ENCODE assay signal across 18 cellular contexts in genomic region chr6:31528307-31528777, GRCh38. TPM values are rescaled to one million over a fixed set of nuclear protein-coding genes. Genes with fewer than 3 reads are reported as not detected.
DNase-seq lines count a peak whose midpoint lies in the region; ATAC-seq and TF ChIP-seq lines count a peak whose summit lies in the region.
"Had no signal": no experiment of that assay in that cellular context is flagged by ENCODE, and none has a peak within 500 bp of the region (broad histone marks: within the 10 kb centered on the region; RNA-seq: fewer than 3 reads in every experiment).

No MANE protein-coding gene starts in this region.

- no peaks in the 10 kb centered on the region for H3K23me2 ChIP-seq in H9 (ENCODE audit: insufficient read length, low read depth, low read length, poor library complexity, severe bottlenecking)

- H2BK20ac ChIP-seq in H9 (ENCODE audit: low read depth, low read length, poor library complexity, severe bottlenecking) = no peak overlapping the region

- H3K4me1 ChIP-seq in H9 (ENCODE audit: insufficient read depth, low read length) = no peaks in the 10 kb centered on the region; the same call in 1 of the 2 replicates
- peaks cover 7% of the 10 kb centered on the region for H3K4me1 ChIP-seq in upper lobe of right lung
- H3K4me1 ChIP-seq: gastroesophageal sphincter had no signal

- H3K79me2 ChIP-seq in H9 (ENCODE audit: insufficient read depth, low read length) = no peaks in the 10 kb centered on the region

- peak overlapping the region; percentile 22 for H3K27ac Mint-ChIP-seq in Calu3 (ENCODE audit: unreplicated experiment)
- peak overlapping the region; percentile 71 for H3K27ac Mint-ChIP-seq in HFFc6
- peak overlapping the region; percentile 54 for H3K27ac Mint-ChIP-seq in activated naive CD8-positive, alpha-beta T cell
- H3K27ac Mint-ChIP-seq in natural killer cell = peak overlapping the region; percentile 70 to 71
- H3K27ac Mint-ChIP-seq in H9 = peak overlapping the region in 1 of 3 experiments; percentile 52; a peak in 2 of 7 replicates

- no peaks in the 10 kb centered on the region for H3K27me3 Mint-ChIP-seq in Calu3 (ENCODE audit: unreplicated experiment)
- peaks cover 5% of the 10 kb centered on the region for H3K27me3 Mint-ChIP-seq in HFFc6 (ENCODE audit: insufficient read depth)
- H3K27me3 Mint-ChIP-seq in activated naive CD8-positive, alpha-beta T cell = no peaks in the 10 kb centered on the region
- no peaks in the 10 kb centered on the region for H3K27me3 Mint-ChIP-seq in natural killer cell (ENCODE audit: low read depth in 2 of 2)
- H3K27me3 Mint-ChIP-seq in H9 (ENCODE audit: low read depth) = peaks cover 2% of the 10 kb centered on the region

- H3K27me3 ChIP-seq in H9 (ENCODE audit: insufficient read depth, low read length) (no peaks in the 10 kb centered on the region), upper lobe of right lung (no peaks in the 10 kb centered on the region)
- H3K27me3 ChIP-seq: BE2C, gastroesophageal sphincter, pancreas, spleen had no signal

- no peak overlapping the region for H3K4me3 ChIP-seq in upper lobe of right lung
- H3K4me3 ChIP-seq: gastroesophageal sphincter, pancreas, spleen had no signal

- H2AFZ ChIP-seq in H9 (ENCODE audit: low read length) = no peak overlapping the region

- no peak overlapping the region for H4K8ac ChIP-seq in H9 (replicated peaks; ENCODE audit: insufficient read length, low read depth, low read length)

- H4K91ac ChIP-seq in H9 (ENCODE audit: insufficient read length, low read depth, low read length) = no peak overlapping the region

- CTCF ChIA-PET in Calu3 (lab: Charles Lee) = interaction anchor here (1.8 kb wide), 1 partner anchor 13 kb away, joined by 11 read pairs; the partner anchor contains the start of gene DDX39B

- no CpG with 5 or more reads among the region's 4 CpGs for WGBS in H9 (ENCODE audit: extremely low coverage, insufficient read length, low lambda C conversion rate)

- H3K18ac ChIP-seq in H9 (ENCODE audit: insufficient read length, low read depth, low read length) = no peak overlapping the region

- H3K4me1 Mint-ChIP-seq in Calu3 (ENCODE audit: low read depth, unreplicated experiment) (peaks cover 32% of the 10 kb centered on the region), HFFc6 (ENCODE audit: low read depth) (peaks cover 40% of the 10 kb centered on the region), natural killer cell (peaks cover 9 to 15% of the 10 kb centered on the region in 2 donors), H9 (peaks cover 23 to 32% of the 10 kb centered on the region in 2 experiments)
- H3K4me1 Mint-ChIP-seq in activated naive CD8-positive, alpha-beta T cell (ENCODE audit: low read depth) = peaks cover 12% of the 10 kb centered on the region

- no TSS peak for BruUV-seq in Calu3 (replicated peaks; lab: Mats Ljungman, UMichigan)

- H3K9me3 Mint-ChIP-seq in Calu3 (ENCODE audit: low read depth, unreplicated experiment) (no peaks in the 10 kb centered on the region), HFFc6 (no peaks in the 10 kb centered on the region), natural killer cell (no peaks in the 10 kb centered on the region), H9 (no peaks in the 10 kb centered on the region; a peak in 1 of 5 replicates)
- no peaks in the 10 kb centered on the region for H3K9me3 Mint-ChIP-seq in activated naive CD8-positive, alpha-beta T cell (ENCODE audit: low read depth)

- no peaks in the 10 kb centered on the region for H3K9me3 ChIP-seq in H9 (ENCODE audit: control insufficient read depth, low read depth, low read length)
- H3K9me3 ChIP-seq in upper lobe of right lung = no peaks in the 10 kb centered on the region
- H3K9me3 ChIP-seq: BE2C, gastroesophageal sphincter, pancreas, spleen had no signal

- no peak overlapping the region for H3K4ac ChIP-seq in H9 (ENCODE audit: low read depth, low read length)

- H3K4me2 ChIP-seq in H9 (ENCODE audit: insufficient read depth, insufficient read length, low read length) = no peak overlapping the region

- H2BK120ac ChIP-seq in H9 (ENCODE audit: low read depth, low read length, poor library complexity, severe bottlenecking) = no peak overlapping the region

- H4K20me1 ChIP-seq in H9 (ENCODE audit: control insufficient read depth, insufficient read depth, insufficient read length) = peaks cover 2% of the 10 kb centered on the region

- ATAC-seq in natural killer cell (peak in 1 of 3 donors; percentile 16), upper lobe of right lung (no peak)
- ATAC-seq: gastroesophageal sphincter had no signal

- intact Hi-C loops in Calu3 (cut with micrococcal nuclease; ENCODE audit: unreplicated experiment) = no loop called here
- intact Hi-C loops in natural killer cell (cut with micrococcal nuclease) = no loop called here
- intact Hi-C loops in upper lobe of right lung (cut with DNase I) = no loop called here

- H4K5ac ChIP-seq in H9 (ENCODE audit: insufficient read length, low read depth, low read length) = no peak overlapping the region

- no peak overlapping the region for H3K27ac ChIP-seq in H9 (ENCODE audit: insufficient read length, low read depth, low read length)
- H3K27ac ChIP-seq in upper lobe of right lung = no peak overlapping the region
- H3K27ac ChIP-seq: gastroesophageal sphincter, pancreas, spleen had no signal

- no peak overlapping the region for H2BK15ac ChIP-seq in H9 (ENCODE audit: low read depth, low read length)

- H3K79me1 ChIP-seq in H9 (ENCODE audit: insufficient read depth, low read depth, low read length, poor library complexity, severe bottlenecking) = no peaks in the 10 kb centered on the region

- peaks cover 40% of the 10 kb centered on the region for H3K36me3 ChIP-seq in upper lobe of right lung

- no peak overlapping the region for H3K4me3 Mint-ChIP-seq in Calu3 (ENCODE audit: low read depth, unreplicated experiment)
- H3K4me3 Mint-ChIP-seq in HFFc6 = no peak overlapping the region
- H3K4me3 Mint-ChIP-seq in activated naive CD8-positive, alpha-beta T cell = no peak overlapping the region
- H3K4me3 Mint-ChIP-seq in natural killer cell = no peak overlapping the region
- peak overlapping the region in 1 of 2 experiments; percentile 46; a peak in 2 of 5 replicates for H3K4me3 Mint-ChIP-seq in H9

- no peak overlapping the region for H3K23ac ChIP-seq in H9 (ENCODE audit: insufficient read length, low read depth, low read length)

- DNase-seq in Calu3 (no peak), HFFc6 (no peak), natural killer cell (no peak), H9 (no peak), upper lobe of right lung (no peak), superior temporal gyrus (ENCODE audit: extremely low spot score) (no peak)
- DNase-seq: activated naive CD4-positive, alpha-beta T cell treated with anti-CD3 and anti-CD28 coated beads, Interleukin-2, amount 50 U/mL, for 16 hours; BE2C; mammary epithelial cell; NCI-H2029 treated with DMSO at 0.1 percent for 48 hours; NK-92 treated with Interleukin-12 subunit alpha and Interleukin-12 subunit beta, amount 100 ng/mL, for 24 hours; spleen had no signal

- H3K14ac ChIP-seq in H9 (ENCODE audit: insufficient read depth, low read length) = no peak overlapping the region

- no peak overlapping the region for H2BK5ac ChIP-seq in H9 (ENCODE audit: insufficient read length, low read length)

- no peak for TF ChIP-seq CTCF in Calu3 (IDR thresholded peaks at IDR 0.05; ENCODE audit: unreplicated experiment)
- TF ChIP-seq CTCF in HFFc6 (IDR thresholded peaks at IDR 0.05) = no peak
- TF ChIP-seq CTCF in natural killer cell (IDR thresholded peaks at IDR 0.05) = no peak
- TF ChIP-seq CTCF in H9 (conservative IDR thresholded peaks at IDR 0.05) = no peak
- TF ChIP-seq CTCF in upper lobe of right lung (IDR thresholded peaks at IDR 0.05) = no peak

- H3K56ac ChIP-seq in H9 (ENCODE audit: insufficient read length, low read depth, low read length) = no peak overlapping the region

- peaks cover 53% of the 10 kb centered on the region for H3K36me3 Mint-ChIP-seq in Calu3 (ENCODE audit: insufficient read depth, unreplicated experiment)
- H3K36me3 Mint-ChIP-seq in HFFc6 (ENCODE audit: low read depth) = peaks cover 30% of the 10 kb centered on the region
- no peaks in the 10 kb centered on the region for H3K36me3 Mint-ChIP-seq in activated naive CD8-positive, alpha-beta T cell
- H3K36me3 Mint-ChIP-seq in natural killer cell = peaks cover 8% of the 10 kb centered on the region
- H3K36me3 Mint-ChIP-seq in H9 (ENCODE audit: insufficient read depth in 1 of 3, low read depth in 3 of 3) = peaks cover 32 to 40% (median 36%) of the 10 kb centered on the region in 3 experiments; a peak in 6 of 7 replicates

- H3T11ph ChIP-seq in H9 (ENCODE audit: low read length) = no peak overlapping the region

- no peak overlapping the region for H2AK5ac ChIP-seq in H9 (ENCODE audit: insufficient read length, low read length)

- no peak overlapping the region for H2BK12ac ChIP-seq in H9 (ENCODE audit: insufficient read length, low read depth, low read length)

- H3K9ac ChIP-seq in H9 (ENCODE audit: extremely low read depth, insufficient read length, low read length) = no peak overlapping the region

RNA-seq across cellular contexts. Expression of gene MCCD1, which starts 0.4 kb away (rescaled TPM):
- not detected in 2 replicates for total RNA-seq in Calu3 (2022)
- not detected for total RNA-seq in HFFc6 (2021; fragmentation: NEBNext Ultra II Directional; extraction: Animal tissue kit (Norgen Biotek cat#: 25700))
- total RNA-seq in natural killer cell = not detected
- not detected in 2 replicates for total RNA-seq in H9 (2021)
- not detected for total RNA-seq in upper lobe of right lung
- total RNA-seq: activated CD8-positive, alpha-beta memory T cell treated with anti-CD3 and anti-CD28 coated beads for 36 hours; cardiac septum; gastroesophageal sphincter; mammary epithelial cell; MCF 10A; pancreas; spleen had no signal

RNA-seq across cellular contexts. Expression of gene DDX39B, which starts 13.5 kb away (rescaled TPM):
- total RNA-seq in Calu3 (2022) (631 and 646 TPM in 2 replicates), natural killer cell (100 to 1,000 TPM; 506 to 571 (median 534) TPM), H9 (2021) (800 and 813 TPM in 2 replicates), upper lobe of right lung (241 TPM)
- 100 to 1,000 TPM; 312 to 380 (median 358) TPM for total RNA-seq in HFFc6 (2021; fragmentation: NEBNext Ultra II Directional; extraction: Animal tissue kit (Norgen Biotek cat#: 25700))

RNA-seq across cellular contexts. Expression of gene ATP6V1G2, which starts 18.1 kb away (rescaled TPM):
- total RNA-seq in Calu3 (2022) (1.0 and 1.5 TPM in 2 replicates), natural killer cell (1 to 10 TPM; 1.0 to 2.5 (median 2.1) TPM), H9 (2021) (3.6 and 3.8 TPM in 2 replicates), upper lobe of right lung (0.75 TPM)
- 1 to 10 TPM; 2.9 to 4.1 (median 3.2) TPM for total RNA-seq in HFFc6 (2021; fragmentation: NEBNext Ultra II Directional; extraction: Animal tissue kit (Norgen Biotek cat#: 25700))

RNA-seq across cellular contexts. Expression of gene NFKBIL1, which starts 19.1 kb away (rescaled TPM):
- total RNA-seq in Calu3 (2022) (33.5 and 34.0 TPM in 2 replicates), natural killer cell (10 to 100 TPM in 2 of 3 donors, 1 to 10 TPM in 1; 8.1 to 10.9 (median 10.7) TPM), H9 (2021) (11.8 and 15.1 TPM in 2 replicates), upper lobe of right lung (22.6 TPM)
- 10 to 100 TPM; 11.8 to 15.9 (median 13.6) TPM for total RNA-seq in HFFc6 (2021; fragmentation: NEBNext Ultra II Directional; extraction: Animal tissue kit (Norgen Biotek cat#: 25700))

RNA-seq across cellular contexts. Expression of gene MICB, which starts 30.4 kb away (rescaled TPM):
- total RNA-seq in Calu3 (2022) (59.3 and 64.3 TPM in 2 replicates), natural killer cell (10 to 100 TPM; 33.5 to 39.0 (median 37.6) TPM), H9 (2021) (6.2 and 6.8 TPM in 2 replicates), upper lobe of right lung (8.2 TPM)
- total RNA-seq in HFFc6 (2021; fragmentation: NEBNext Ultra II Directional; extraction: Animal tissue kit (Norgen Biotek cat#: 25700)) = 10 to 100 TPM; 16.0 to 26.0 (median 22.6) TPM
